In the genomic region with DNA sequence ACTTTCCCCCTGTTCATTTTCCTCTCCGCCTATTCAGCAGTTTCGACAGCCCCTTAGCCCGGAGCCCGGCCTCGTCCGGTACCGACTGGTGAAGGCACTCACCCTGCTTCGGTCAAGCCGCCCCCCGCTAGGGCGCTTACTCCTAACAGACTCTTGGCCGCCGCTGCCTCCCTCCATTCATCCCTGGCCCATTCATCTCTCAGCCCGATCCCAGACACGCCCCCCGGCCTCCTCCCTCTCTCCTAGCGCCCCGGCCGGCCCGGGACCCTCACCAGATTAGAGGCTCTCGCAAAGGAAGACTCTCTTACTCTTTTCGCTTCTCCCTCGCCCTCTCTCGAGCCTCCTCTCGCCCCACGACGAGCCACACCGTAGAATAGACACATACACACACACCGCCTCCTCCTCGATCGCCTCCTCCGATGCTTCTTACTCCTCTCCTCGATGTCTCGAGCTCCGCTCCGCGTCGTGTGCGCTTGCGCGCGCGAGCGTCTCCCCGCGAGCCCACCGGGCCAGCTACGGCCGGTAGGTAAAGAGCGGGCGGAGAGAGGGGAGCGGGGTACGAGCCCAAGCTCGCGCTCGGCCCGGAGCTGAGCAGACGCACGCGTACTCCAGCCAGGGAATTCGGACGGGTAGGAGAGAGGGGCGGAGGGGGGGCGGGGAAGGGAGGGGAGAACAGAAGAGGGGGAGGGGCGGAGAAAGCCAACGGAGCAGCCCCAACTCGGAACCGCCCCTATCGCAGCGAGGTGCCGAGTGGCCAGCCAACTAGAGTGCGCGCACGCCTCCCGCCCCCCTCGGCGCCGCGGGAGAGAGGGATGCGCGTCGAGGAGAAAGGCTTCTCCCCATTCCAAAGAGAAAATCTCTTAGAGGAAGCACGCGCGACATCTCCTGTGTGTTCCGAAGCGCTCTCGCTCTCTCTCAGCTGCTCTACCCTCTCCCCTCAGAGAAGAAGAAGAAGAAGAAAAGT, we compare ENCODE assay signal across 8 cellular contexts. TPM values are rescaled to one million over a fixed set of nuclear protein-coding genes. Genes with fewer than 3 reads are reported as not detected.
A peak's percentile ranks its signal among the peaks of the same experiment; 100 is the strongest.
DNase-seq lines count a peak whose midpoint lies in the region; ATAC-seq and TF ChIP-seq lines count a peak whose summit lies in the region.

A gene (minus strand): TSS at position 633 of the 964 bp plus-strand sequence.

- ATAC-seq in HG03196 (IDR thresholded peaks at IDR 0.05; ENCODE audit: unreplicated experiment), result no peak

- no peaks in the 10 kb centered on the region for H3K9me3 ChIP-seq in smooth muscle cell (replicated peaks; ENCODE audit: low read depth)

- H3K4me1 ChIP-seq in smooth muscle cell (ENCODE audit: low read depth), result no peaks in the 10 kb centered on the region

- H4K20me1 ChIP-seq in smooth muscle cell (ENCODE audit: low read depth), result no peaks in the 10 kb centered on the region

- no peaks in the 10 kb centered on the region for H3K79me2 ChIP-seq in smooth muscle cell (ENCODE audit: low read depth)

- 47% methylated on average over 73 of the region's 88 CpGs for WGBS in smooth muscle cell (ENCODE audit: low lambda C conversion rate)

- DNase-seq in DMS153 treated with DMSO at 0.1 percent for 48 hours (lab: John Stamatoyannopoulos, UW; ENCODE audit: unreplicated experiment) (peak; percentile 28), NCI-H2081 (lab: John Stamatoyannopoulos, UW) (peak; percentile 85 to 87), dedifferentiated amniotic fluid mesenchymal stem cell (ENCODE audit: extremely low spot score) (peak; percentile 66), kidney epithelial cell (ENCODE audit: low read depth) (peak; percentile 19), smooth muscle cell (lab: John Stamatoyannopoulos, UW; ENCODE audit: unreplicated experiment) (peak; percentile 54), HuH-7.5 (ENCODE audit: low spot score) (no peak)
- peak; percentile 58 for DNase-seq in activated CD4-positive, alpha-beta T cell treated with anti-CD3 and anti-CD28 coated beads for 48 hours

- H3K4me3 ChIP-seq in kidney epithelial cell (ENCODE audit: low read depth, low read length) (peak within 1 kb of the TSS; percentile 47), smooth muscle cell (peak within 1 kb of the TSS; percentile 69)

- no peaks in the 10 kb centered on the region for H3F3A ChIP-seq in smooth muscle cell (ENCODE audit: low read depth)

- peak within 1 kb of the TSS; percentile 82 for H3K4me2 ChIP-seq in smooth muscle cell

- peak within 1 kb of the TSS; percentile 67 for H3K9ac ChIP-seq in smooth muscle cell (ENCODE audit: low read depth)

- no peak for TF ChIP-seq CTCF in kidney epithelial cell (IDR thresholded peaks at IDR 0.05; ENCODE audit: insufficient read depth, low read length, poor library complexity, severe bottlenecking)
- no peak for TF ChIP-seq CTCF in smooth muscle cell (IDR thresholded peaks at IDR 0.05; ENCODE audit: borderline replicate concordance, insufficient read depth, poor library complexity, severe bottlenecking)

- H3K27ac ChIP-seq in smooth muscle cell (ENCODE audit: low read depth), result peak within 1 kb of the TSS; percentile 82

- no peaks in the 10 kb centered on the region for H3K36me3 ChIP-seq in kidney epithelial cell (ENCODE audit: control insufficient read depth, insufficient read depth, low read length)
- no peaks in the 10 kb centered on the region for H3K36me3 ChIP-seq in smooth muscle cell (ENCODE audit: low read depth)

- H3K27me3 ChIP-seq in kidney epithelial cell (ENCODE audit: control insufficient read depth, insufficient read depth, low read length) (no peaks in the 10 kb centered on the region), smooth muscle cell (ENCODE audit: low read depth) (no peaks in the 10 kb centered on the region)

- H2AFZ ChIP-seq in smooth muscle cell (ENCODE audit: low read depth), result peak within 1 kb of the TSS; percentile 86

RNA-seq across cellular contexts. Expression of the gene that starts here (rescaled TPM):
- total RNA-seq in kidney epithelial cell (3.1 and 6.5 TPM in 2 replicates), smooth muscle cell (5.4 and 6.7 TPM in 2 replicates)
- 3.3 and 3.6 TPM in 2 replicates for polyA plus RNA-seq in smooth muscle cell
